In the genomic region with DNA sequence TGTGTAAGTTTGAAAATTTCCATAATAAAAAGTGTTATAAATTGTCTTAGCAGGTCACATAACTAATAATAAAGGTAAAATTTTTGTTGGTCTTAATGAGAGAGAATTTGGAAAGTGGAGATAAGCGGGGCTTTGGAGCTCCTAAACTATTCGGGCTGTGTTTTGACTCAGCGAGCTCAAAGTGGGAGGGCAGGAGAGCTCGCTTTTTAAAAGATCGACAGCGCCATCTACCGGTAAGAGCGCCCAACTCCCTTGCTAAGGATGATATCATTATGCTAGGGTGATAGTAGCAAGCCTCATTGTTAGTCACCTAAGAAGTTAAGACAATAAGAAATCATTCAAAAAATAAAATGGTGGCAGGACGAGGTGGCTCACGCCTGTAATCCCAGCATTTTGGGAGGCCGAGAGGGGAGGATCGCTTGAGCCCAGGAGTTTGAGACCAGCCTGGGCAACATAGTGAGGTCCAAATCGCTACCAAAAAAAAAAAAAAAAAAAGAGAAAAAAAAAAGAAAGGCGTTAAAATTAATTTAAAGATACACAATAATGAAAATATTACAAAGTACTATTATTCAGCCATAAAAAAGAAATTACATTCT, we compare ENCODE assay signal across 1 cellular context.
TF ChIP-seq lines count a peak whose summit lies in the region.

No MANE protein-coding gene starts in this region.

TF ChIP-seq in endothelial cell of umbilical vein, 7 proteins besides CTCF, POLR2A, EP300 and RAD21:
- TF ChIP-seq GATA2 (IDR thresholded peaks at IDR 0.05; ENCODE audit: insufficient read depth, insufficient read length, low read depth, low read length) (no peak), FOS (IDR thresholded peaks at IDR 0.05; ENCODE audit: borderline replicate concordance, insufficient read depth, low read length) (peak; percentile 41), MYC (IDR thresholded peaks at IDR 0.05; ENCODE audit: low read depth, low read length) (no peak), JUN (IDR thresholded peaks at IDR 0.05; ENCODE audit: borderline replicate concordance, insufficient read depth, insufficient read length, low read depth) (no peak)
